8 cellular contexts compared by ENCODE assay signal in genomic region chr19:17091758-17092333, GRCh38. TPM values are rescaled to one million over a fixed set of nuclear protein-coding genes. Genes with fewer than 3 reads are reported as not detected.
A peak's percentile ranks its signal among the peaks of the same experiment; 100 is the strongest.
DNase-seq lines count a peak whose midpoint lies in the region; ATAC-seq and TF ChIP-seq lines count a peak whose summit lies in the region.

No MANE protein-coding gene starts in this region.

- DNase-seq in GM23338 (ENCODE audit: low spot score) (no peak), T-cell (peak in 5 of 34 experiments; percentile 19 to 47 (median 30)), left ventricle myocardium inferior (peak; percentile 57), NCI-H69 (lab: John Stamatoyannopoulos, UW) (no peak), RPMI8226 (no peak), WERI-Rb-1 (no peak)

- H3K27ac ChIP-seq in GM23338 (ENCODE audit: low read depth) (no peak overlapping the region), left ventricle myocardium inferior (replicated peaks) (peak overlapping the region; percentile 37), WERI-Rb-1 (no peak overlapping the region)

- intact Hi-C loops in left ventricle myocardium inferior (cut with micrococcal nuclease), result no loop called here

- H3K27me3 ChIP-seq in GM23338 (ENCODE audit: insufficient read depth), result no peaks in the 10 kb centered on the region
- no peaks in the 10 kb centered on the region for H3K27me3 ChIP-seq in left ventricle myocardium inferior (ENCODE audit: low read depth)
- H3K27me3 ChIP-seq in WERI-Rb-1 (ENCODE audit: insufficient read depth, low read depth, severe bottlenecking), result no peaks in the 10 kb centered on the region

- H3K27me3 Mint-ChIP-seq in GM23338 (ENCODE audit: insufficient read depth, low read depth, poor library complexity), result peaks cover 15% of the 10 kb centered on the region
- H3K27me3 Mint-ChIP-seq in T-cell, result no peaks in the 10 kb centered on the region
- no peaks in the 10 kb centered on the region for H3K27me3 Mint-ChIP-seq in stimulated activated memory B cell treated with anti-CD40 and anti-IgM and Interleukin-4, amounts not matched to agents 10 μg/mL and 1 μg/mL and 100 μg/mL, for 72 hours

- H2AFZ ChIP-seq in GM23338, result no peak overlapping the region

- peaks cover 12% of the 10 kb centered on the region; the same call in 1 of the 3 replicates for H3K36me3 Mint-ChIP-seq in GM23338 (ENCODE audit: low read depth)
- H3K36me3 Mint-ChIP-seq in T-cell, result peaks cover 10% of the 10 kb centered on the region
- H3K36me3 Mint-ChIP-seq in stimulated activated memory B cell treated with anti-CD40 and anti-IgM and Interleukin-4, amounts not matched to agents 10 μg/mL and 1 μg/mL and 100 μg/mL, for 72 hours, result peaks cover 46% of the 10 kb centered on the region

- H3K4me1 Mint-ChIP-seq in GM23338, result peaks cover 14% of the 10 kb centered on the region; the same call in 2 of the 3 replicates
- peaks cover 64 to 70% (median 67%) of the 10 kb centered on the region in 3 donors for H3K4me1 Mint-ChIP-seq in T-cell
- H3K4me1 Mint-ChIP-seq in stimulated activated memory B cell treated with anti-CD40 and anti-IgM and Interleukin-4, amounts not matched to agents 10 μg/mL and 1 μg/mL and 100 μg/mL, for 72 hours, result peaks cover 74% of the 10 kb centered on the region

- H3K4me1 ChIP-seq in GM23338 (ENCODE audit: insufficient read depth), result peaks cover 6% of the 10 kb centered on the region
- H3K4me1 ChIP-seq in left ventricle myocardium inferior, result peaks cover 53% of the 10 kb centered on the region

- H3K27ac Mint-ChIP-seq in GM23338 (no peak overlapping the region), T-cell (no peak overlapping the region)
- peak overlapping the region; percentile 80 for H3K27ac Mint-ChIP-seq in stimulated activated memory B cell treated with anti-CD40 and anti-IgM and Interleukin-4, amounts not matched to agents 10 μg/mL and 1 μg/mL and 100 μg/mL, for 72 hours

- H3K4me3 Mint-ChIP-seq in GM23338 (no peak overlapping the region), T-cell (peak overlapping the region in 1 of 3 donors; percentile 31)
- H3K4me3 Mint-ChIP-seq in stimulated activated memory B cell treated with anti-CD40 and anti-IgM and Interleukin-4, amounts not matched to agents 10 μg/mL and 1 μg/mL and 100 μg/mL, for 72 hours, result no peak overlapping the region

- H3K4me2 ChIP-seq in GM23338, result 0 out of 2 replicates have a peak overlapping the region, but pooled peaks have one; percentile 14

- H3K36me3 ChIP-seq in GM23338 (ENCODE audit: insufficient read depth) (no peaks in the 10 kb centered on the region), left ventricle myocardium inferior (peaks cover under 1% of the 10 kb centered on the region), WERI-Rb-1 (peaks cover 6% of the 10 kb centered on the region)

- H3K79me2 ChIP-seq in GM23338 (replicated peaks; ENCODE audit: insufficient read depth), result peaks cover 79% of the 10 kb centered on the region

- TF ChIP-seq CTCF in GM23338 (conservative IDR thresholded peaks at IDR 0.05; ENCODE audit: low read depth in 2 of 2), result no peak
- TF ChIP-seq CTCF in left ventricle myocardium inferior (IDR thresholded peaks at IDR 0.05; ENCODE audit: borderline replicate concordance), result no peak
- TF ChIP-seq CTCF in WERI-Rb-1 (IDR thresholded peaks at IDR 0.05; ENCODE audit: low read depth, low read length), result no peak

- POLR2A ChIA-PET in T-cell (lab: Charles Lee), result interaction anchor here in 1 of 2 donors (0.6 kb wide), 1 partner anchor 93 kb away, joined by 3 read pairs; no protein-coding TSS in a partner anchor

- H3K4me3 ChIP-seq in GM23338 (no peak overlapping the region), left ventricle myocardium inferior (no peak overlapping the region), WERI-Rb-1 (ENCODE audit: low read depth, low read length) (no peak overlapping the region)

- peaks cover 2% of the 10 kb centered on the region; the same call in 1 of the 2 replicates for H3F3A ChIP-seq in GM23338 (replicated peaks; ENCODE audit: low read depth)

- no peaks in the 10 kb centered on the region for H3K9me2 ChIP-seq in GM23338 (ENCODE audit: insufficient read depth)

- H3K9me3 Mint-ChIP-seq in GM23338 (0 out of 3 replicates have a peak, but pooled peaks cover 3% of the 10 kb centered on the region), T-cell (no peaks in the 10 kb centered on the region)
- H3K9me3 Mint-ChIP-seq in stimulated activated memory B cell treated with anti-CD40 and anti-IgM and Interleukin-4, amounts not matched to agents 10 μg/mL and 1 μg/mL and 100 μg/mL, for 72 hours, result no peaks in the 10 kb centered on the region

- CTCF ChIA-PET in T-cell (lab: Charles Lee), result no interaction called here

- peaks cover 7% of the 10 kb centered on the region for H4K20me1 ChIP-seq in GM23338 (replicated peaks; ENCODE audit: insufficient read depth)

- ATAC-seq in GM23338 (peak; percentile 67), T-cell (replicated peaks in 1 of 4) (peak in 3 of 4 experiments; percentile 51 to 64 (median 60)), HG03342 (IDR thresholded peaks at IDR 0.05; ENCODE audit: unreplicated experiment) (no peak)
- ATAC-seq in stimulated activated memory B cell treated with anti-CD40 and anti-IgM and Interleukin-4, amounts not matched to agents 10 μg/mL and 1 μg/mL and 100 μg/mL, for 72 hours, result peak; percentile 84

- no peaks in the 10 kb centered on the region for H3K9me3 ChIP-seq in left ventricle myocardium inferior (replicated peaks)
- H3K9me3 ChIP-seq in WERI-Rb-1 (ENCODE audit: severe bottlenecking), result no peaks in the 10 kb centered on the region

TF ChIP-seq in GM23338, 12 proteins besides CTCF, POLR2A, EP300 and RAD21 (continues in another document):
- TF ChIP-seq POLR2AphosphoS5 (IDR thresholded peaks at IDR 0.05; ENCODE audit: low read depth) (no peak), EZH2phosphoT487 (IDR thresholded peaks at IDR 0.05; ENCODE audit: unreplicated experiment) (no peak), JUNB (IDR thresholded peaks at IDR 0.05; ENCODE audit: unreplicated experiment) (no peak), NANOG (IDR thresholded peaks at IDR 0.05; ENCODE audit: borderline replicate concordance) (no peak), CREB1 (CRISPR knock-in tag; IDR thresholded peaks at IDR 0.05; ENCODE audit: low read depth) (no peak), ZNF331 (CRISPR knock-in tag; IDR thresholded peaks at IDR 0.05; ENCODE audit: low read depth) (no peak), EZH2 (IDR thresholded peaks at IDR 0.05; ENCODE audit: low read depth, unreplicated experiment) (no peak), REST (IDR thresholded peaks at IDR 0.05; ENCODE audit: unreplicated experiment) (no peak)
- TF ChIP-seq, protein P1, sequence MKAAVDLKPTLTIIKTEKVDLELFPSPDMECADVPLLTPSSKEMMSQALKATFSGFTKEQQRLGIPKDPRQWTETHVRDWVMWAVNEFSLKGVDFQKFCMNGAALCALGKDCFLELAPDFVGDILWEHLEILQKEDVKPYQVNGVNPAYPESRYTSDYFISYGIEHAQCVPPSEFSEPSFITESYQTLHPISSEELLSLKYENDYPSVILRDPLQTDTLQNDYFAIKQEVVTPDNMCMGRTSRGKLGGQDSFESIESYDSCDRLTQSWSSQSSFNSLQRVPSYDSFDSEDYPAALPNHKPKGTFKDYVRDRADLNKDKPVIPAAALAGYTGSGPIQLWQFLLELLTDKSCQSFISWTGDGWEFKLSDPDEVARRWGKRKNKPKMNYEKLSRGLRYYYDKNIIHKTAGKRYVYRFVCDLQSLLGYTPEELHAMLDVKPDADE (IDR thresholded peaks at IDR 0.05), result no peak

RNA-seq across cellular contexts. Expression of gene MYO9B, which starts 16.3 kb away (rescaled TPM):
- 61.3 and 65.6 TPM in 2 replicates for total RNA-seq in GM23338 (2014; rRNA removed; shearing (Covaris generic))
- 28.7 and 29.0 TPM in 2 replicates for polyA plus RNA-seq in GM23338 (2016; fragmentation: Nextera tagmentation; extraction: Ambion mirVana)
- total RNA-seq in T-cell (100 to 1,000 TPM; 185 to 220 (median 202) TPM), left ventricle myocardium inferior (30.7 TPM)

RNA-seq across cellular contexts. Expression of gene HAUS8, which starts 16.6 kb away (rescaled TPM):
- 10.6 and 11.1 TPM in 2 replicates for total RNA-seq in GM23338 (2014; rRNA removed; shearing (Covaris generic))
- polyA plus RNA-seq in GM23338 (2016; fragmentation: Nextera tagmentation; extraction: Ambion mirVana), result 33.3 and 35.5 TPM in 2 replicates
- total RNA-seq in T-cell, result 10 to 100 TPM; 16.6 to 20.4 (median 19.3) TPM
- total RNA-seq in left ventricle myocardium inferior, result 3.5 TPM
